ENCODE assay signal across 16 cellular contexts in the genomic region with DNA sequence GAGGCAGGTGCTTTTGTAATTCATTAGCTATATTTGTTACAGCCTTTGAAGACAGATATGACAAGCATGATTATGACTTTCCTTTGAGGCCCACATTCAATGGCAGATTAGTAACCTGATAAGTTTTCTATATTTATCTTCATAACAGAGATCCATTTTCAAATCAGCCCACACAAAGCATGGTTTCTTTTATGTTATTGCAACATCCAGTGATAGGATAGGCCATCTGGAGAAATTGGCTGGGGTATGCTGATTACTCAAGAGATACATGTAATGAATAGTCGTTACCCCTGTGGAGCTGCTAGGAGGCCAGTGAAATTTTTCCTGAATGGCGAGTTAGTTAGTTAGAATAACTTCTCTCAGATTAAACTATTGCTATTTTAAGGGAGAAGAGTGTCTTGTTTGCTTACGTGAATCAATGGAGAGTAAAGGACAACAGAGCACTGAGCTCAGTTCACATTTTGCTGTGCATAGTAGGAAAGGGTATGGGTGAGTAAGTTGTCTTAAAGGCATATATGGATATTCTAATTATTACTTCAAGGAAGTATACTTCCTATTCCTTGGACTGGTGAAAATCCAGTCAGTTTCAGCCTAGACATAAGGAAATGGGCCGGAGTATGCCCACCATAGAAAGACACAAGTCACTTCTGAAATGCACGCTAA.
DNase-seq lines count a peak whose midpoint lies in the region; TF ChIP-seq lines count a peak whose summit lies in the region.
"Had no signal": no experiment of that assay in that cellular context is flagged by ENCODE, and none has a peak within 500 bp of the region (broad histone marks: within the 10 kb centered on the region; RNA-seq: fewer than 3 reads in every experiment).

No MANE protein-coding gene starts in this region.

- peak overlapping the region; percentile 2 for H2AFZ ChIP-seq in neural cell (ENCODE audit: low read depth, low read length)

- TF ChIP-seq EP300 in neural cell (conservative IDR thresholded peaks at IDR 0.05; ENCODE audit: poor library complexity, severe bottlenecking), result no peak

- no peaks in the 10 kb centered on the region for H3K9me3 ChIP-seq in neural cell (ENCODE audit: low read length)

- H3K27me3 ChIP-seq in neural cell (ENCODE audit: insufficient read depth, low read depth, low read length), result no peaks in the 10 kb centered on the region

- DNase-seq in G401 (ENCODE audit: low spot score), result peak; percentile 34
- peak; percentile 60 for DNase-seq in NCI-H2196 (lab: John Stamatoyannopoulos, UW; ENCODE audit: unreplicated experiment)
- DNase-seq in cardiac fibroblast (ENCODE audit: low read depth in 2 of 2), result peak; percentile 2 to 29
- DNase-seq in glomerular visceral epithelial cell (ENCODE audit: extremely low spot score), result no peak
- no peak for DNase-seq in pons (ENCODE audit: low spot score)
- no peak for DNase-seq in NK-92 (lab: John Stamatoyannopoulos, UW; ENCODE audit: unreplicated experiment)
- no peak for DNase-seq in retina
- DNase-seq: activated CD4-positive, alpha-beta T cell treated with anti-CD3 and anti-CD28 coated beads for 1 hour; activated gamma-delta T cell treated with Interleukin-2 at 50 U/mL for 16 hours; effector CD4-positive, alpha-beta T cell; lower lobe of right lung; NCI-H2107; NK-92 treated with Interleukin-12 subunit alpha and Interleukin-12 subunit beta, amount 100 ng/mL, for 24 hours; stimulated activated CD4-positive, alpha-beta T cell treated with anti-CD3 and anti-CD28 coated beads, Interleukin-1b, Interleukin-23, amount 100 ng/mL, for 48 hours; substantia nigra had no signal

- in situ Hi-C loops in G401 (cut with HindIII; ENCODE audit: low sequenced_read_pairs), result no loop called here

- TF ChIP-seq CTCF in cardiac fibroblast (IDR thresholded peaks at IDR 0.05; ENCODE audit: low read depth, low read length), result no peak
- no peak for TF ChIP-seq CTCF in neural cell (IDR thresholded peaks at IDR 0.05; ENCODE audit: poor library complexity, severe bottlenecking)

- no peak for TF ChIP-seq RAD21 in neural cell (conservative IDR thresholded peaks at IDR 0.05)

- H3K4me3 ChIP-seq in cardiac fibroblast (replicated peaks in 1 of 2; ENCODE audit: low read depth in 2 of 2, low read length in 2 of 2) (no peak overlapping the region), neural cell (ENCODE audit: low read length) (no peak overlapping the region)
- H3K4me3 ChIP-seq: lower lobe of right lung had no signal

- H4K20me1 ChIP-seq in neural cell (ENCODE audit: insufficient read depth), result no peaks in the 10 kb centered on the region

- H3F3A ChIP-seq in neural cell (ENCODE audit: insufficient read depth, low read length, poor library complexity, severe bottlenecking), result no peaks in the 10 kb centered on the region

- H3K4me2 ChIP-seq in neural cell (ENCODE audit: low read length), result no peak overlapping the region

- no peaks in the 10 kb centered on the region for H3K79me2 ChIP-seq in neural cell (replicated peaks; ENCODE audit: insufficient read depth, low read length)

- H3K9me2 ChIP-seq in neural cell (ENCODE audit: insufficient read depth, low read length), result no peaks in the 10 kb centered on the region

- H3K27ac ChIP-seq in neural cell (ENCODE audit: low read length), result no peak overlapping the region
- H3K27ac ChIP-seq: lower lobe of right lung had no signal

- no peak overlapping the region for H3K9ac ChIP-seq in neural cell (ENCODE audit: low read length)

- H3K36me3 ChIP-seq in neural cell (ENCODE audit: insufficient read depth, low read length), result no peaks in the 10 kb centered on the region
- H3K36me3 ChIP-seq: lower lobe of right lung had no signal

TF ChIP-seq in neural cell, 6 proteins besides CTCF, POLR2A, EP300 and RAD21:
- TF ChIP-seq MXI1 (conservative IDR thresholded peaks at IDR 0.05; ENCODE audit: poor library complexity, severe bottlenecking), result no peak

Comparison
In these comparisons a context has a peak if more than half of its experiments do, and no peak if none do; other contexts are left out.
1. DNase-seq: peak in G401 (single experiment), NCI-H2196 (single experiment) and cardiac fibroblast (2 of 2); none in glomerular visceral epithelial cell (single experiment), pons (single experiment), NK-92 (single experiment) and retina (single experiment).